Comparison of ENCODE assay signal across 29 cellular contexts in genomic region chr6:136318676-136319075, GRCh38.
"Had no signal": no experiment of that assay in that cellular context is flagged by ENCODE, and none has a peak within 500 bp of the region (broad histone marks: within the 10 kb centered on the region; RNA-seq: fewer than 3 reads in every experiment).

No MANE protein-coding gene starts in this region.

- FAIRE-seq: TTC549 had no signal

- H3K9me2 ChIP-seq: SK-N-SH had no signal

- DNase-seq: activated CD4-positive, alpha-beta T cell treated with anti-CD3 and anti-CD28 coated beads, Interleukin-2, amount 10 ng/mL, durations not matched to agents 24 days and 14 days; activated CD4-positive, alpha-beta T cell treated with anti-CD3 and anti-CD28 coated beads, Interleukin-2, amount 50 U/mL, for 4 hours; activated CD8-positive, alpha-beta T cell treated with anti-CD3 and anti-CD28 coated beads for 36 hours; activated effector memory CD4-positive, alpha-beta T cell treated with anti-CD3 and anti-CD28 coated beads, Interleukin-2, amount 50 U/mL, for 16 hours; activated naive CD4-positive, alpha-beta T cell; activated naive CD4-positive, alpha-beta T cell treated with anti-CD3 and anti-CD28 coated beads, Interleukin-2, amount 50 U/mL, for 16 hours; activated naive CD8-positive, alpha-beta T cell treated with anti-CD3 and anti-CD28 coated beads for 36 hours; activated T-cell treated with anti-CD3 and anti-CD28 coated beads, Interleukin-2, amount 50 U/mL, for 1 hour; activated T-cell treated with anti-CD3 and anti-CD28 coated beads, Interleukin-2, amount 50 U/mL, for 72 hours; Kasumi-1; MG63; NCI-H1048; NCI-H1105 treated with DMSO at 0.1 percent for 48 hours; NCI-H1436; NCI-H1694; NCI-H1930; NCI-H2081 treated with DMSO at 0.1 percent for 48 hours; NCI-H345; NCI-H524 treated with DMSO at 0.1 percent for 48 hours; NK-92 treated with Interleukin-12 subunit alpha and Interleukin-12 subunit beta, amount 100 ng/mL, for 24 hours; PC-3; Peyer's patch; RPMI8226; SHP77 treated with DMSO at 0.1 percent for 48 hours; SK-N-SH had no signal

- H3K4me3 ChIP-seq: ascending aorta, cardiac muscle cell, MG63, Peyer's patch, SJSA1 had no signal

- H3K27ac ChIP-seq: ascending aorta, cardiac muscle cell, Peyer's patch, SJSA1 had no signal

- H3K9ac ChIP-seq: SK-N-SH had no signal

- H3K36me3 ChIP-seq: ascending aorta, cardiac muscle cell, MG63, Peyer's patch, SJSA1 had no signal

- H3K27me3 ChIP-seq: ascending aorta, cardiac muscle cell, MG63, Peyer's patch had no signal

- H3K4me1 ChIP-seq: ascending aorta, Peyer's patch, SJSA1 had no signal

- H3K9me3 ChIP-seq: ascending aorta, MG63, Peyer's patch, SJSA1, SK-N-SH had no signal
